ENCODE assay signal across 8 cellular contexts in the genomic region with DNA sequence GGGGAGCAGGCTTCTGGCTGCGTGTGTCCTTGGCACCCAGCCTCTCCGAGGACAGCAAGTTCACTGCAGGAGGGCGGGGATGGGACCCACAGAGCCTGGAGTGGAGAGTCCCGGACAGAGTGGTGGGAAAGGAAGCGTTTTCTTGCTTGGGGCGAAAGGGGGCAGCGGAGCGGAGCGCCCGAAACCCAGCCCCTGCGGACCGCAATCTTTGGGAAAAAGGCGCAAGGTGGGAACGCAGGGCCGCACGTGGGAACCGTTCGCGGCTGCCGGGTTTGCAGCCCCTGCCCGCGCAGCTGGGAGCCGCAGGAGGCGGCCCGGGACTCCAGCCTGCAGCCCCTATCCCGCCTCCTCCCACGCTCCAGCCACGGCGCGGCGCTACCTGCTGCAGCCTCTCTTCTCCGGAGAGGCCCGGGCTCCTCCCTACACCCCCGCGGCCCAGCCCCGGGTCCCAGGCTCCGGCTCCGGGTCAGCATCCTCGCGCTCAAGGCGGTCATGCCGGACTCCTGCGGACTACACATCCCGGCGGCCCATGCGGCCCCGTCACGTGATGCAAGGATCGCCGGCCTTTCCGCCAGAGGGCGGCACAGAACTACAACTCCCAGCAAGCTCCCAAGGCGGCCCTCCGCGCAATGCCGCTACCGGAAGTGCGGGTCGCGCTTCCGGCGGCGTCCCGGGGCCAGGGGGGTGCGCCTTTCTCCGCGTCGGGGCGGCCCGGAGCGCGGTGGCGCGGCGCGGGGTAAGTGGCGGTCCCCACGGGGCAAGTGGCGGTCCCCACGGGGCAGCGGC. TPM values are rescaled to one million over a fixed set of nuclear protein-coding genes. Genes with fewer than 3 reads are reported as not detected.
DNase-seq lines count a peak whose midpoint lies in the region; TF ChIP-seq lines count a peak whose summit lies in the region.

A gene (minus strand): TSS at position 505 of the 786 bp plus-strand sequence. CDS start 11 bp downstream, at position 494.
A gene (plus strand): TSS at position 656 of the 786 bp plus-strand sequence. CDS start 631 bp downstream, outside the sequence.

- H3K36me3 ChIP-seq in neural cell (ENCODE audit: insufficient read depth, low read length) (no peaks in the 10 kb centered on the region), stomach (peaks cover 12 to 39% (median 28%) of the 10 kb centered on the region in 4 donors)

- TF ChIP-seq POLR2A in Raji (IDR thresholded peaks at IDR 0.05; ENCODE audit: insufficient read depth, low read depth, low read length) (peak; percentile 74), stomach (IDR thresholded peaks at IDR 0.05) (no peak)

- peak within 1 kb of the TSS; percentile 60 for H2AFZ ChIP-seq in neural cell (ENCODE audit: low read depth, low read length)

- H3F3A ChIP-seq in neural cell (ENCODE audit: insufficient read depth, low read length, poor library complexity, severe bottlenecking), result no peaks in the 10 kb centered on the region

- peak within 1 kb of the TSS; percentile 75 for H3K9ac ChIP-seq in neural cell (ENCODE audit: low read length)

- TF ChIP-seq CTCF in LNCaP clone FGC (IDR thresholded peaks at IDR 0.05; ENCODE audit: control insufficient read depth, extremely low read depth, insufficient read depth) (no peak), neural cell (IDR thresholded peaks at IDR 0.05; ENCODE audit: poor library complexity, severe bottlenecking) (peak; percentile 74), stomach (IDR thresholded peaks at IDR 0.05) (peak in 5 of 7 experiments; percentile 8 to 70 (median 52))

- peak within 1 kb of the TSS; percentile 30 for H3K27ac ChIP-seq in neural cell (ENCODE audit: low read length)
- H3K27ac ChIP-seq in stomach, result peak within 1 kb of the TSS; percentile 80 to 89 (median 81)

- no peaks in the 10 kb centered on the region for H4K20me1 ChIP-seq in neural cell (ENCODE audit: insufficient read depth)

- H3K4me2 ChIP-seq in neural cell (ENCODE audit: low read length), result peak within 1 kb of the TSS; percentile 86

- TF ChIP-seq RAD21 in neural cell (conservative IDR thresholded peaks at IDR 0.05), result peak; percentile 49

- TF ChIP-seq EP300 in neural cell (conservative IDR thresholded peaks at IDR 0.05; ENCODE audit: poor library complexity, severe bottlenecking) (peak; percentile 20), stomach (IDR thresholded peaks at IDR 0.05) (no peak)

- H3K27me3 ChIP-seq in neural cell (ENCODE audit: insufficient read depth, low read depth, low read length) (no peaks in the 10 kb centered on the region), stomach (no peaks in the 10 kb centered on the region)

- H3K79me2 ChIP-seq in neural cell (replicated peaks; ENCODE audit: insufficient read depth, low read length), result peaks cover 10% of the 10 kb centered on the region

- H3K9me3 ChIP-seq in neural cell (ENCODE audit: low read length) (no peaks in the 10 kb centered on the region), stomach (no peaks in the 10 kb centered on the region)

- DNase-seq in ELR (ENCODE audit: low read depth) (peak; percentile 96), GOT3 (lab: John Stamatoyannopoulos, UW) (peak; percentile 85), LNCaP clone FGC (ENCODE audit: low read depth) (peak; percentile 84), fibroblast of the conjunctiva (ENCODE audit: low read depth) (peak; percentile 92), stomach (peak; percentile 97)
- peak; percentile 91 for DNase-seq in activated effector memory CD4-positive, alpha-beta T cell treated with Interleukin-2 at 50 U/mL for 16 hours

- no peaks in the 10 kb centered on the region for H3K9me2 ChIP-seq in neural cell (ENCODE audit: insufficient read depth, low read length)

- intact Hi-C loops in stomach (cut with DNase I; ENCODE audit: low total_unique reads), result no loop called here

- H3K4me3 ChIP-seq in LNCaP clone FGC (ENCODE audit: low read depth, low read length) (peak within 1 kb of the TSS; percentile 93), neural cell (ENCODE audit: low read length) (peak within 1 kb of the TSS; percentile 95), stomach (peak within 1 kb of the TSS; percentile 77 to 99 (median 98))

- peaks cover 35 to 64% (median 56%) of the 10 kb centered on the region in 4 donors for H3K4me1 ChIP-seq in stomach

- WGBS in stomach, 5 donors, result 0 to 1% (median 0%) methylated on average over 47 to 81 of the region's 81 CpGs

TF ChIP-seq in neural cell, 6 proteins besides CTCF, POLR2A, EP300 and RAD21:
- TF ChIP-seq EZH2 (IDR thresholded peaks at IDR 0.05; ENCODE audit: borderline replicate concordance, insufficient read depth, low read length, poor library complexity, severe bottlenecking) (no peak), MXI1 (conservative IDR thresholded peaks at IDR 0.05; ENCODE audit: poor library complexity, severe bottlenecking) (peak; percentile 95), TAF1 (IDR thresholded peaks at IDR 0.05; ENCODE audit: low read depth) (peak; percentile 44), POLR2AphosphoS5 (IDR thresholded peaks at IDR 0.05) (peak; percentile 76), SMC3 (conservative IDR thresholded peaks at IDR 0.05; ENCODE audit: poor library complexity) (peak; percentile 60)
- TF ChIP-seq, protein P1, sequence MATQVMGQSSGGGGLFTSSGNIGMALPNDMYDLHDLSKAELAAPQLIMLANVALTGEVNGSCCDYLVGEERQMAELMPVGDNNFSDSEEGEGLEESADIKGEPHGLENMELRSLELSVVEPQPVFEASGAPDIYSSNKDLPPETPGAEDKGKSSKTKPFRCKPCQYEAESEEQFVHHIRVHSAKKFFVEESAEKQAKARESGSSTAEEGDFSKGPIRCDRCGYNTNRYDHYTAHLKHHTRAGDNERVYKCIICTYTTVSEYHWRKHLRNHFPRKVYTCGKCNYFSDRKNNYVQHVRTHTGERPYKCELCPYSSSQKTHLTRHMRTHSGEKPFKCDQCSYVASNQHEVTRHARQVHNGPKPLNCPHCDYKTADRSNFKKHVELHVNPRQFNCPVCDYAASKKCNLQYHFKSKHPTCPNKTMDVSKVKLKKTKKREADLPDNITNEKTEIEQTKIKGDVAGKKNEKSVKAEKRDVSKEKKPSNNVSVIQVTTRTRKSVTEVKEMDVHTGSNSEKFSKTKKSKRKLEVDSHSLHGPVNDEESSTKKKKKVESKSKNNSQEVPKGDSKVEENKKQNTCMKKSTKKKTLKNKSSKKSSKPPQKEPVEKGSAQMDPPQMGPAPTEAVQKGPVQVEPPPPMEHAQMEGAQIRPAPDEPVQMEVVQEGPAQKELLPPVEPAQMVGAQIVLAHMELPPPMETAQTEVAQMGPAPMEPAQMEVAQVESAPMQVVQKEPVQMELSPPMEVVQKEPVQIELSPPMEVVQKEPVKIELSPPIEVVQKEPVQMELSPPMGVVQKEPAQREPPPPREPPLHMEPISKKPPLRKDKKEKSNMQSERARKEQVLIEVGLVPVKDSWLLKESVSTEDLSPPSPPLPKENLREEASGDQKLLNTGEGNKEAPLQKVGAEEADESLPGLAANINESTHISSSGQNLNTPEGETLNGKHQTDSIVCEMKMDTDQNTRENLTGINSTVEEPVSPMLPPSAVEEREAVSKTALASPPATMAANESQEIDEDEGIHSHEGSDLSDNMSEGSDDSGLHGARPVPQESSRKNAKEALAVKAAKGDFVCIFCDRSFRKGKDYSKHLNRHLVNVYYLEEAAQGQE (IDR thresholded peaks at IDR 0.05; ENCODE audit: borderline replicate concordance), result no peak

RNA-seq across cellular contexts. Expression of the first gene that starts in this region (rescaled TPM):
- polyA plus RNA-seq in neural cell (43.1 and 56.9 TPM in 2 replicates), stomach (10 to 100 TPM; 29.2 to 40.6 (median 36.6) TPM)
- 13.1 and 23.1 TPM in 2 replicates for polyA minus RNA-seq in neural cell
- 100 to 1,000 TPM in 2 of 5 donors, 1 to 10 TPM in 3; 2.3 to 663 (median 9.5) TPM for total RNA-seq in stomach

RNA-seq across cellular contexts. Expression of the second gene that starts in this region (rescaled TPM):
- polyA plus RNA-seq in neural cell, result 69.2 and 92.8 TPM in 2 replicates
- 85.9 and 96.4 TPM in 2 replicates for polyA minus RNA-seq in neural cell
- total RNA-seq in stomach, result 100 to 1,000 TPM in 3 of 5 donors, 10 to 100 TPM in 2; 68.5 to 369 (median 118) TPM
- 10 to 100 TPM; 40.8 to 46.0 (median 41.1) TPM for polyA plus RNA-seq in stomach

Comparison
In these comparisons a context has a peak if more than half of its experiments do, and no peak if none do; other contexts are left out.
1. Peak in every context shown above with its lines: DNase-seq, H3K4me3 ChIP-seq and H3K27ac ChIP-seq.